ENCODE assay signal across 17 cellular contexts in genomic region chr2:18063826-18064485, GRCh38.
DNase-seq lines count a peak whose midpoint lies in the region; ATAC-seq and TF ChIP-seq lines count a peak whose summit lies in the region.
"Had no signal": no experiment of that assay in that cellular context is flagged by ENCODE, and none has a peak within 500 bp of the region (broad histone marks: within the 10 kb centered on the region; RNA-seq: fewer than 3 reads in every experiment).

No MANE protein-coding gene starts in this region.

- no peaks in the 10 kb centered on the region for H3K4me1 ChIP-seq in lower lobe of right lung
- H3K4me1 ChIP-seq in upper lobe of right lung: peaks cover 13% of the 10 kb centered on the region
- H3K4me1 ChIP-seq in naive thymus-derived CD4-positive, alpha-beta T cell (ENCODE audit: control insufficient read depth in 2 of 2, insufficient read depth in 2 of 2, low read length in 2 of 2): no peaks in the 10 kb centered on the region

- CTCF ChIA-PET in naive thymus-derived CD4-positive, alpha-beta T cell (lab: Charles Lee): no interaction called here

- no peaks in the 10 kb centered on the region for H3K4me1 Mint-ChIP-seq in naive thymus-derived CD4-positive, alpha-beta T cell

- POLR2A ChIA-PET in naive thymus-derived CD4-positive, alpha-beta T cell (lab: Charles Lee): no interaction called here

- ATAC-seq in Right ventricle myocardium superior (ENCODE audit: poor library complexity): peak; percentile 58
- ATAC-seq in lower lobe of right lung: no peak
- ATAC-seq in upper lobe of right lung: no peak
- no peak for ATAC-seq in naive thymus-derived CD4-positive, alpha-beta T cell
- ATAC-seq in GM18858 (IDR thresholded peaks at IDR 0.05; ENCODE audit: unreplicated experiment): no peak
- ATAC-seq: Panc1 had no signal

- H3K27me3 ChIP-seq in WERI-Rb-1 (ENCODE audit: insufficient read depth, low read depth, severe bottlenecking) (no peaks in the 10 kb centered on the region), lower lobe of right lung (ENCODE audit: low read depth) (no peaks in the 10 kb centered on the region), upper lobe of right lung (no peaks in the 10 kb centered on the region)
- H3K27me3 ChIP-seq in naive thymus-derived CD4-positive, alpha-beta T cell (ENCODE audit: control insufficient read depth in 2 of 2, insufficient read depth in 2 of 2, low read length in 2 of 2): no peaks in the 10 kb centered on the region
- H3K27me3 ChIP-seq: BLaER1 treated with 17β-estradiol and CSF1 and Interleukin-3, amounts not matched to agents 10 nM and 100 nM had no signal

- H3K27ac Mint-ChIP-seq in naive thymus-derived CD4-positive, alpha-beta T cell: no peak overlapping the region

- H3K36me3 Mint-ChIP-seq in naive thymus-derived CD4-positive, alpha-beta T cell: no peaks in the 10 kb centered on the region

- TF ChIP-seq CTCF in WERI-Rb-1 (IDR thresholded peaks at IDR 0.05; ENCODE audit: low read depth, low read length) (no peak), lower lobe of right lung (IDR thresholded peaks at IDR 0.05) (no peak), upper lobe of right lung (IDR thresholded peaks at IDR 0.05) (no peak)

- H3K27me3 Mint-ChIP-seq in naive thymus-derived CD4-positive, alpha-beta T cell: peaks cover 0 to 25% (median 6%) of the 10 kb centered on the region in 5 donors

- intact Hi-C loops in Right ventricle myocardium superior (cut with DNase I): no loop called here
- intact Hi-C loops in lower lobe of right lung (cut with DNase I): no loop called here
- intact Hi-C loops in upper lobe of right lung (cut with DNase I): no loop called here
- intact Hi-C loops in naive thymus-derived CD4-positive, alpha-beta T cell (cut with micrococcal nuclease): no loop called here

- H3K9me3 ChIP-seq in WERI-Rb-1 (ENCODE audit: severe bottlenecking) (no peaks in the 10 kb centered on the region), lower lobe of right lung (no peaks in the 10 kb centered on the region), upper lobe of right lung (no peaks in the 10 kb centered on the region)
- H3K9me3 ChIP-seq in naive thymus-derived CD4-positive, alpha-beta T cell (ENCODE audit: control insufficient read depth in 2 of 3, low read length in 3 of 3): no peaks in the 10 kb centered on the region
- H3K9me3 ChIP-seq: BLaER1 treated with 17β-estradiol and CSF1 and Interleukin-3, amounts not matched to agents 10 nM and 100 nM had no signal

- H3K27ac ChIP-seq in WERI-Rb-1 (peak overlapping the region; percentile 65), lower lobe of right lung (peak overlapping the region; percentile 64), upper lobe of right lung (peak overlapping the region; percentile 19)
- H3K27ac ChIP-seq in naive thymus-derived CD4-positive, alpha-beta T cell (ENCODE audit: low read depth, low read length): no peak overlapping the region
- H3K27ac ChIP-seq: BLaER1 treated with 17β-estradiol and CSF1 and Interleukin-3, amounts not matched to agents 10 nM and 100 nM had no signal

- DNase-seq in WERI-Rb-1: no peak
- DNase-seq in Right ventricle myocardium superior: no peak
- no peak for DNase-seq in lower lobe of right lung
- no peak for DNase-seq in upper lobe of right lung
- no peak for DNase-seq in naive thymus-derived CD4-positive, alpha-beta T cell
- no peak for DNase-seq in ureter (ENCODE audit: low spot score)
- DNase-seq: EL, H7, KG1, NCI-H1048, NCI-H146, NCI-H2081 treated with DMSO at 0.1 percent for 48 hours, NCI-H345, NCI-H748 treated with DMSO at 0.1 percent for 48 hours had no signal

- H3K9me3 Mint-ChIP-seq in naive thymus-derived CD4-positive, alpha-beta T cell: peaks cover 0 to 6% (median 0%) of the 10 kb centered on the region in 11 donors

- H3K36me3 ChIP-seq in WERI-Rb-1 (no peaks in the 10 kb centered on the region), lower lobe of right lung (no peaks in the 10 kb centered on the region), upper lobe of right lung (no peaks in the 10 kb centered on the region)
- H3K36me3 ChIP-seq in naive thymus-derived CD4-positive, alpha-beta T cell (ENCODE audit: control insufficient read depth in 2 of 3, insufficient read depth in 3 of 3, low read length in 3 of 3): no peaks in the 10 kb centered on the region
- H3K36me3 ChIP-seq: BLaER1 treated with 17β-estradiol and CSF1 and Interleukin-3, amounts not matched to agents 10 nM and 100 nM had no signal

- H3K4me3 ChIP-seq in WERI-Rb-1 (ENCODE audit: low read depth, low read length) (no peak overlapping the region), lower lobe of right lung (no peak overlapping the region), upper lobe of right lung (no peak overlapping the region)
- no peak overlapping the region for H3K4me3 ChIP-seq in naive thymus-derived CD4-positive, alpha-beta T cell (ENCODE audit: low read length)
- H3K4me3 ChIP-seq: BLaER1 treated with 17β-estradiol and CSF1 and Interleukin-3, amounts not matched to agents 10 nM and 100 nM had no signal

- H3K4me3 Mint-ChIP-seq in naive thymus-derived CD4-positive, alpha-beta T cell: no peak overlapping the region
